ENCODE assay signal across 11 cellular contexts in the genomic region with DNA sequence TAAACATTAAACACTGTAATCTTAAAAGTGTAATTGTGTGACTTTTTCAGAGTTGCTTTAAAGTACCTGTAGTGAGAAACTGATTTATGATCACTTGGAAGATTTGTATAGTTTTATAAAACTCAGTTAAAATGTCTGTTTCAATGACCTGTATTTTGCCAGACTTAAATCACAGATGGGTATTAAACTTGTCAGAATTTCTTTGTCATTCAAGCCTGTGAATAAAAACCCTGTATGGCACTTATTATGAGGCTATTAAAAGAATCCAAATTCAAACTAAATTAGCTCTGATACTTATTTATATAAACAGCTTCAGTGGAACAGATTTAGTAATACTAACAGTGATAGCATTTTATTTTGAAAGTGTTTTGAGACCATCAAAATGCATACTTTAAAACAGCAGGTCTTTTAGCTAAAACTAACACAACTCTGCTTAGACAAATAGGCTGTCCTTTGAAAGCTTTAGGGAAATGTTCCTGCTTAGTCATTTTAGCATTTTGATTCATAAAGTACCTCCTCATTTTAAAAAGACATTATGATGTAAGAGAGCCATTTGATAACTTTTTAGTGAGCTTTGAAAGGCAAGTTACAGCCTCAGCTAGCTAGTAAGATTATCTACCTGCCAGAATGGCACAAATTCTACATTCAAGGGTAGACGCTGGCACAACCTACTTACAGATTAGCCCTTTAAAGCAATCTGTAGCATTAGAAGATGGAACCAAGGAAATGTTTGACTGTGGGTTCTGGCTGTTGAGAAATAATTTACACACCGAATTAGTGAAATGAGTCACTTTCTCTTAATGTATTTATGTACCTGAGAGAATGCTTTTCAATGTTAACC. TPM values are rescaled to one million over a fixed set of nuclear protein-coding genes. Genes with fewer than 3 reads are reported as not detected.
DNase-seq lines count a peak whose midpoint lies in the region; ATAC-seq and TF ChIP-seq lines count a peak whose summit lies in the region.
"Had no signal": no experiment of that assay in that cellular context is flagged by ENCODE, and none has a peak within 500 bp of the region (broad histone marks: within the 10 kb centered on the region; RNA-seq: fewer than 3 reads in every experiment).

No MANE protein-coding gene starts in this region.

- CTCF ChIA-PET in CD8-positive, alpha-beta memory T cell (lab: Charles Lee), result interaction anchor here (0.8 kb wide), 1 partner anchor 20 kb away, joined by 3 read pairs; no protein-coding TSS in a partner anchor

- no peak for TF ChIP-seq POLR2A in esophagus squamous epithelium (IDR thresholded peaks at IDR 0.05)

- WGBS in esophagus squamous epithelium, 2 donors, result 24 to 45% methylated on average over 2 of the region's 2 CpGs

- peaks cover 23% of the 10 kb centered on the region for H3K79me2 ChIP-seq in GM23338 (replicated peaks; ENCODE audit: insufficient read depth)

- H3K4me3 ChIP-seq in CD8-positive, alpha-beta memory T cell (ENCODE audit: low read length), result no peak overlapping the region
- H3K4me3 ChIP-seq in GM23338 (no peak overlapping the region), RWPE2 (ENCODE audit: severe bottlenecking) (no peak overlapping the region), esophagus squamous epithelium (no peak overlapping the region)
- H3K4me3 ChIP-seq: skin epidermis had no signal

- no peaks in the 10 kb centered on the region for H3K27me3 ChIP-seq in CD8-positive, alpha-beta memory T cell (ENCODE audit: insufficient read depth, low read length, poor library complexity, severe bottlenecking)
- no peaks in the 10 kb centered on the region for H3K27me3 ChIP-seq in GM23338 (ENCODE audit: insufficient read depth)
- H3K27me3 ChIP-seq in RWPE2 (ENCODE audit: insufficient read depth, poor library complexity, severe bottlenecking), result no peaks in the 10 kb centered on the region
- H3K27me3 ChIP-seq in esophagus squamous epithelium, result no peaks in the 10 kb centered on the region

- H3K4me1 Mint-ChIP-seq in CD8-positive, alpha-beta memory T cell, result peaks cover 41 to 66% (median 61%) of the 10 kb centered on the region in 3 donors
- peaks cover 65% of the 10 kb centered on the region for H3K4me1 Mint-ChIP-seq in GM23338

- H3K36me3 ChIP-seq in CD8-positive, alpha-beta memory T cell (ENCODE audit: insufficient read depth, low read length), result peaks cover 35% of the 10 kb centered on the region
- peaks cover 20% of the 10 kb centered on the region; the same call in 1 of the 2 replicates for H3K36me3 ChIP-seq in GM23338 (ENCODE audit: insufficient read depth)
- H3K36me3 ChIP-seq in RWPE2 (ENCODE audit: low read depth), result peaks cover 77% of the 10 kb centered on the region
- peaks cover 3 to 84% (median 4%) of the 10 kb centered on the region in 3 donors for H3K36me3 ChIP-seq in esophagus squamous epithelium

- POLR2A ChIA-PET in CD8-positive, alpha-beta memory T cell (lab: Charles Lee), result interaction anchor here (1.2 kb wide), 1 partner anchor 8 kb away, joined by 3 read pairs; no protein-coding TSS in a partner anchor

- H3K27ac ChIP-seq in CD8-positive, alpha-beta memory T cell (ENCODE audit: low read depth, low read length), result no peak overlapping the region
- peak overlapping the region; percentile 13; the same call in 1 of the 2 replicates for H3K27ac ChIP-seq in GM23338 (ENCODE audit: low read depth)
- peak overlapping the region; percentile 43 for H3K27ac ChIP-seq in RWPE2 (ENCODE audit: poor library complexity, severe bottlenecking)
- peak overlapping the region; percentile 30 to 59 (median 38) for H3K27ac ChIP-seq in esophagus squamous epithelium

- H3K27ac Mint-ChIP-seq in CD8-positive, alpha-beta memory T cell, result peak overlapping the region in 5 of 8 donors; percentile 25 to 71 (median 54)
- H3K27ac Mint-ChIP-seq in GM23338, result peak overlapping the region; percentile 28

- peaks cover 22% of the 10 kb centered on the region for H3K4me1 ChIP-seq in CD8-positive, alpha-beta memory T cell (ENCODE audit: insufficient read depth, low read length)
- peaks cover 27% of the 10 kb centered on the region for H3K4me1 ChIP-seq in GM23338 (ENCODE audit: insufficient read depth)
- peaks cover 35% of the 10 kb centered on the region for H3K4me1 ChIP-seq in RWPE2 (ENCODE audit: insufficient read depth, poor library complexity, severe bottlenecking)
- peaks cover 6 to 62% (median 44%) of the 10 kb centered on the region in 3 donors for H3K4me1 ChIP-seq in esophagus squamous epithelium

- no peaks in the 10 kb centered on the region for H3F3A ChIP-seq in GM23338 (replicated peaks; ENCODE audit: low read depth)

- no peak overlapping the region for H2AFZ ChIP-seq in GM23338

- H3K4me2 ChIP-seq in GM23338, result no peak overlapping the region

- H3K9me3 ChIP-seq in CD8-positive, alpha-beta memory T cell (ENCODE audit: low read length), result no peaks in the 10 kb centered on the region
- H3K9me3 ChIP-seq in RWPE2 (ENCODE audit: severe bottlenecking), result no peaks in the 10 kb centered on the region
- no peaks in the 10 kb centered on the region for H3K9me3 ChIP-seq in esophagus squamous epithelium

- no peak for DNase-seq in CD8-positive, alpha-beta memory T cell
- DNase-seq in GM23338 (ENCODE audit: low spot score) (no peak), RWPE2 (ENCODE audit: low spot score) (no peak), esophagus squamous epithelium (lab: John Stamatoyannopoulos, UW) (no peak), SKM-1 (lab: John Stamatoyannopoulos, UW; ENCODE audit: unreplicated experiment) (no peak), AG20443 (ENCODE audit: low spot score) (no peak), RPMI8226 (no peak), NCI-H82 (lab: John Stamatoyannopoulos, UW) (no peak)
- DNase-seq: NCI-H2107, T-helper 9 cell had no signal

- TF ChIP-seq CTCF in GM23338 (conservative IDR thresholded peaks at IDR 0.05; ENCODE audit: low read depth in 2 of 2) (no peak), RWPE2 (IDR thresholded peaks at IDR 0.05; ENCODE audit: poor library complexity, severe bottlenecking) (no peak), esophagus squamous epithelium (IDR thresholded peaks at IDR 0.05) (no peak)

- no peaks in the 10 kb centered on the region for H3K27me3 Mint-ChIP-seq in CD8-positive, alpha-beta memory T cell
- H3K27me3 Mint-ChIP-seq in GM23338 (ENCODE audit: insufficient read depth, low read depth, poor library complexity), result peaks cover 4% of the 10 kb centered on the region

- ATAC-seq in GM23338 (no peak), RWPE2 (ENCODE audit: low read depth) (no peak; the same call in 2 of the 3 replicates)

- H3K9me2 ChIP-seq in GM23338 (ENCODE audit: insufficient read depth), result no peaks in the 10 kb centered on the region

- H3K36me3 Mint-ChIP-seq in CD8-positive, alpha-beta memory T cell, result peaks cover 0 to 75% (median 10%) of the 10 kb centered on the region in 3 donors
- H3K36me3 Mint-ChIP-seq in GM23338 (ENCODE audit: low read depth), result peaks cover 50% of the 10 kb centered on the region

- intact Hi-C loops in esophagus squamous epithelium (cut with DNase I), result no loop called here

- H3K9me3 Mint-ChIP-seq in CD8-positive, alpha-beta memory T cell, result peaks cover 0 to 1% (median 0%) of the 10 kb centered on the region in 5 donors
- H3K9me3 Mint-ChIP-seq in GM23338, result no peaks in the 10 kb centered on the region

- H4K20me1 ChIP-seq in GM23338 (replicated peaks; ENCODE audit: insufficient read depth), result peaks cover 12% of the 10 kb centered on the region; the same call in 1 of the 2 replicates

- H3K4me3 Mint-ChIP-seq in CD8-positive, alpha-beta memory T cell, result no peak overlapping the region
- no peak overlapping the region; the same call in 2 of the 3 replicates for H3K4me3 Mint-ChIP-seq in GM23338

TF ChIP-seq in GM23338, 12 proteins besides CTCF, POLR2A, EP300 and RAD21:
- TF ChIP-seq, protein P1, sequence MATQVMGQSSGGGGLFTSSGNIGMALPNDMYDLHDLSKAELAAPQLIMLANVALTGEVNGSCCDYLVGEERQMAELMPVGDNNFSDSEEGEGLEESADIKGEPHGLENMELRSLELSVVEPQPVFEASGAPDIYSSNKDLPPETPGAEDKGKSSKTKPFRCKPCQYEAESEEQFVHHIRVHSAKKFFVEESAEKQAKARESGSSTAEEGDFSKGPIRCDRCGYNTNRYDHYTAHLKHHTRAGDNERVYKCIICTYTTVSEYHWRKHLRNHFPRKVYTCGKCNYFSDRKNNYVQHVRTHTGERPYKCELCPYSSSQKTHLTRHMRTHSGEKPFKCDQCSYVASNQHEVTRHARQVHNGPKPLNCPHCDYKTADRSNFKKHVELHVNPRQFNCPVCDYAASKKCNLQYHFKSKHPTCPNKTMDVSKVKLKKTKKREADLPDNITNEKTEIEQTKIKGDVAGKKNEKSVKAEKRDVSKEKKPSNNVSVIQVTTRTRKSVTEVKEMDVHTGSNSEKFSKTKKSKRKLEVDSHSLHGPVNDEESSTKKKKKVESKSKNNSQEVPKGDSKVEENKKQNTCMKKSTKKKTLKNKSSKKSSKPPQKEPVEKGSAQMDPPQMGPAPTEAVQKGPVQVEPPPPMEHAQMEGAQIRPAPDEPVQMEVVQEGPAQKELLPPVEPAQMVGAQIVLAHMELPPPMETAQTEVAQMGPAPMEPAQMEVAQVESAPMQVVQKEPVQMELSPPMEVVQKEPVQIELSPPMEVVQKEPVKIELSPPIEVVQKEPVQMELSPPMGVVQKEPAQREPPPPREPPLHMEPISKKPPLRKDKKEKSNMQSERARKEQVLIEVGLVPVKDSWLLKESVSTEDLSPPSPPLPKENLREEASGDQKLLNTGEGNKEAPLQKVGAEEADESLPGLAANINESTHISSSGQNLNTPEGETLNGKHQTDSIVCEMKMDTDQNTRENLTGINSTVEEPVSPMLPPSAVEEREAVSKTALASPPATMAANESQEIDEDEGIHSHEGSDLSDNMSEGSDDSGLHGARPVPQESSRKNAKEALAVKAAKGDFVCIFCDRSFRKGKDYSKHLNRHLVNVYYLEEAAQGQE (IDR thresholded peaks at IDR 0.05; ENCODE audit: unreplicated experiment), result no peak
- TF ChIP-seq NANOG (IDR thresholded peaks at IDR 0.05; ENCODE audit: borderline replicate concordance), result no peak
- TF ChIP-seq CREB1 (CRISPR knock-in tag; IDR thresholded peaks at IDR 0.05; ENCODE audit: low read depth), result no peak
- no peak for TF ChIP-seq ZNF114 (CRISPR knock-in tag; IDR thresholded peaks at IDR 0.05)
- TF ChIP-seq, protein P2, sequence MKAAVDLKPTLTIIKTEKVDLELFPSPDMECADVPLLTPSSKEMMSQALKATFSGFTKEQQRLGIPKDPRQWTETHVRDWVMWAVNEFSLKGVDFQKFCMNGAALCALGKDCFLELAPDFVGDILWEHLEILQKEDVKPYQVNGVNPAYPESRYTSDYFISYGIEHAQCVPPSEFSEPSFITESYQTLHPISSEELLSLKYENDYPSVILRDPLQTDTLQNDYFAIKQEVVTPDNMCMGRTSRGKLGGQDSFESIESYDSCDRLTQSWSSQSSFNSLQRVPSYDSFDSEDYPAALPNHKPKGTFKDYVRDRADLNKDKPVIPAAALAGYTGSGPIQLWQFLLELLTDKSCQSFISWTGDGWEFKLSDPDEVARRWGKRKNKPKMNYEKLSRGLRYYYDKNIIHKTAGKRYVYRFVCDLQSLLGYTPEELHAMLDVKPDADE (IDR thresholded peaks at IDR 0.05), result no peak
- TF ChIP-seq ZNF331 (CRISPR knock-in tag; IDR thresholded peaks at IDR 0.05; ENCODE audit: low read depth), result no peak

RNA-seq across cellular contexts. Expression of a gene that starts 9.4 kb away (rescaled TPM):
- 100 to 1,000 TPM; 309 to 311 TPM for total RNA-seq in CD8-positive, alpha-beta memory T cell
- polyA plus RNA-seq in CD8-positive, alpha-beta memory T cell, result 542 TPM
- 123 and 126 TPM in 2 replicates for total RNA-seq in GM23338 (2014; rRNA removed; shearing (Covaris generic))
- 454 and 469 TPM in 2 replicates for polyA plus RNA-seq in GM23338 (2016; fragmentation: Nextera tagmentation; extraction: Ambion mirVana)
- total RNA-seq in esophagus squamous epithelium, result 100 to 1,000 TPM; 160 to 328 (median 221) TPM
